In genomic region chr10:12350167-12350872, GRCh38 we compare ENCODE assay signal across 8 cellular contexts. TPM values are rescaled to one million over a fixed set of nuclear protein-coding genes. Genes with fewer than 3 reads are reported as not detected.
DNase-seq lines count a peak whose midpoint lies in the region; ATAC-seq and TF ChIP-seq lines count a peak whose summit lies in the region.

No MANE protein-coding gene starts in this region.

- peak; percentile 27 for ATAC-seq in GM19025 (IDR thresholded peaks at IDR 0.05; ENCODE audit: low read depth, unreplicated experiment)
- ATAC-seq in lower lobe of right lung, result peak; percentile 37 to 40
- ATAC-seq in HG02884 (IDR thresholded peaks at IDR 0.05; ENCODE audit: unreplicated experiment), result no peak

- DNase-seq in AG08395 (ENCODE audit: low spot score), result peak; percentile 21
- peak; percentile 35 for DNase-seq in M059J (ENCODE audit: low read depth)
- DNase-seq in activated CD4-positive, alpha-beta T cell treated with anti-CD3 and anti-CD28 coated beads, Interleukin-2, amount 50 U/mL, for 48 hours, result peak; percentile 43 to 47
- DNase-seq in ecto neural progenitor cell (ENCODE audit: low spot score), result peak; percentile 65
- peak; percentile 66 for DNase-seq in lower lobe of right lung
- peak; percentile 22 for DNase-seq in stimulated activated CD8-positive, alpha-beta memory T cell treated with anti-CD3 and anti-CD28 coated beads, Interleukin-12 subunit alpha, Interleukin-12 subunit beta, amount 100 ng/mL, for 4 hours (ENCODE audit: low read depth)

- no peak for TF ChIP-seq CTCF in lower lobe of right lung (IDR thresholded peaks at IDR 0.05)

- intact Hi-C loops in lower lobe of right lung (cut with DNase I), result no loop called here

- H3K27me3 ChIP-seq in lower lobe of right lung (ENCODE audit: low read depth), result peaks cover 3% of the 10 kb centered on the region

- peaks cover 25% of the 10 kb centered on the region for H3K4me1 ChIP-seq in lower lobe of right lung

- H3K9me3 ChIP-seq in lower lobe of right lung, result no peaks in the 10 kb centered on the region

- no peaks in the 10 kb centered on the region for H3K36me3 ChIP-seq in lower lobe of right lung

- peak overlapping the region; percentile 77 for H3K4me3 ChIP-seq in lower lobe of right lung

- H3K27ac ChIP-seq in lower lobe of right lung, result peak overlapping the region; percentile 80

RNA-seq across cellular contexts. Expression of gene CAMK1D, which starts 1.0 kb away (rescaled TPM):
- 0.57 and 1.4 TPM in 2 replicates for total RNA-seq in M059J (2014; rRNA removed; shearing (Covaris generic))
- total RNA-seq in lower lobe of right lung, result 22.5 TPM
